In the genomic region with DNA sequence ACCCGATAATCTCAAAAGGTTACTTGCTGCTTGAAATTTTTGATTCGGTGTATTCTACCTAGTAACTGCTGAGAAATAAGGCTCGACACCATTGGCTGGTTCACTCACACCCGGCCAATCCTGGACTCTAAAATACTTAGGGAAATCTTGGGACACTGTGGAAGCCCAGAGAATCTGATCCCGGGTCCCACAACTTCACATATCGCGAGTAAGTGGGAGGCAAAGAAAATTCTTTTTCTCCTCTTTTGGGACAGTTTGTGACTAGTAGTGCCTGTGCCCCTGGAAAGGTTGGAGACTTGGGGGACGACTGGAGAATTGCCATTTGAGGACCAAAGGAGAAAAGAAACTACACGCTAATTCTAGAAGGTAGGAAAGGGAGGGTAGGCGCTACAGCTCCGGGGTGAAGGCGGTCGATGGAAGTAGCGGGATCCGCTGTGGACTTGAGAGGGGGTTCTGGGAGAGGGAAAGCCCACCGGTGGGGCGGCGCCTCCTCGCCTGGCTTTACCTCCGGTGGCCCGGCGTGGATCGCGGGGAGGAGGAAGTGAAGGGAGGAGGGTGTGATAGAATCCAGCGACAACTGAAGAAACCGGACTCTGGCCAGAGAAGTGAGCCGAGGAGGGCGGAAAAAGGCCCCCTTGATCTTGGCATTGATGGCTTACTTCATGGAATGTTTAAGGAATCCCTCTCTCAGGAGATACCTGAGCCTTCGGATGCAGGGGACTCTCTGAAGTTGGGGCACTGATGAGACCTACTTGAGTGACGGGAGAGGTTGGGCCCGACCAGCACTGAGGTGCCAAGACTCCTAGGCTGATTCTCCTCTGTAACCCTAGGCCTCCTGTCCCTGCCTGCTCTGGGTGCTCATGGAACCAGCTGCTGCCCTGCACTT, we compare ENCODE assay signal across 1 cellular context.
TF ChIP-seq lines count a peak whose summit lies in the region.

No MANE protein-coding gene starts in this region.

TF ChIP-seq in HepG2, 621 proteins besides CTCF, POLR2A, EP300 and RAD21 (continued from another document and continues in another):
- TF ChIP-seq, protein P1, sequence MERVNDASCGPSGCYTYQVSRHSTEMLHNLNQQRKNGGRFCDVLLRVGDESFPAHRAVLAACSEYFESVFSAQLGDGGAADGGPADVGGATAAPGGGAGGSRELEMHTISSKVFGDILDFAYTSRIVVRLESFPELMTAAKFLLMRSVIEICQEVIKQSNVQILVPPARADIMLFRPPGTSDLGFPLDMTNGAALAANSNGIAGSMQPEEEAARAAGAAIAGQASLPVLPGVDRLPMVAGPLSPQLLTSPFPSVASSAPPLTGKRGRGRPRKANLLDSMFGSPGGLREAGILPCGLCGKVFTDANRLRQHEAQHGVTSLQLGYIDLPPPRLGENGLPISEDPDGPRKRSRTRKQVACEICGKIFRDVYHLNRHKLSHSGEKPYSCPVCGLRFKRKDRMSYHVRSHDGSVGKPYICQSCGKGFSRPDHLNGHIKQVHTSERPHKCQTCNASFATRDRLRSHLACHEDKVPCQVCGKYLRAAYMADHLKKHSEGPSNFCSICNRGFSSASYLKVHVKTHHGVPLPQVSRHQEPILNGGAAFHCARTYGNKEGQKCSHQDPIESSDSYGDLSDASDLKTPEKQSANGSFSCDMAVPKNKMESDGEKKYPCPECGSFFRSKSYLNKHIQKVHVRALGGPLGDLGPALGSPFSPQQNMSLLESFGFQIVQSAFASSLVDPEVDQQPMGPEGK (CRISPR knock-in tag; IDR thresholded peaks at IDR 0.05), result no peak
- TF ChIP-seq, protein P2, sequence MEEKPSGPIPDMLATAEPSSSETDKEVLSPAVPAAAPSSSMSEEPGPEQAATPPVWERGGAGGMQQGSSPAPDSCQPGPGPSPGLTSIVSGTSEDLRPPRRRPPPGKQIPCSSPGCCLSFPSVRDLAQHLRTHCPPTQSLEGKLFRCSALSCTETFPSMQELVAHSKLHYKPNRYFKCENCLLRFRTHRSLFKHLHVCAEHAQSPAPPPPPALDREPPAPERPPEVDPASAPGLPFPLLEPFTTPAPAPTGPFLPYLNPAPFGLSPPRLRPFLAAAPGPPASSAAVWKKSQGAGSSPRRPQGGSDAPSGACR (CRISPR knock-in tag; IDR thresholded peaks at IDR 0.05), result 0 out of 2 replicates have a peak, but pooled peaks have one; percentile 39
- no peak for TF ChIP-seq TBX3 (IDR thresholded peaks at IDR 0.05; ENCODE audit: borderline replicate concordance)
- TF ChIP-seq NFE2 (CRISPR knock-in tag; IDR thresholded peaks at IDR 0.05), result no peak
- peak; percentile 71; the same call in 1 of the 2 replicates for TF ChIP-seq ZFP41 (CRISPR knock-in tag; IDR thresholded peaks at IDR 0.05; ENCODE audit: borderline replicate concordance)
- no peak for TF ChIP-seq KMT2A (CRISPR knock-in tag; IDR thresholded peaks at IDR 0.05)
- TF ChIP-seq, protein P3, sequence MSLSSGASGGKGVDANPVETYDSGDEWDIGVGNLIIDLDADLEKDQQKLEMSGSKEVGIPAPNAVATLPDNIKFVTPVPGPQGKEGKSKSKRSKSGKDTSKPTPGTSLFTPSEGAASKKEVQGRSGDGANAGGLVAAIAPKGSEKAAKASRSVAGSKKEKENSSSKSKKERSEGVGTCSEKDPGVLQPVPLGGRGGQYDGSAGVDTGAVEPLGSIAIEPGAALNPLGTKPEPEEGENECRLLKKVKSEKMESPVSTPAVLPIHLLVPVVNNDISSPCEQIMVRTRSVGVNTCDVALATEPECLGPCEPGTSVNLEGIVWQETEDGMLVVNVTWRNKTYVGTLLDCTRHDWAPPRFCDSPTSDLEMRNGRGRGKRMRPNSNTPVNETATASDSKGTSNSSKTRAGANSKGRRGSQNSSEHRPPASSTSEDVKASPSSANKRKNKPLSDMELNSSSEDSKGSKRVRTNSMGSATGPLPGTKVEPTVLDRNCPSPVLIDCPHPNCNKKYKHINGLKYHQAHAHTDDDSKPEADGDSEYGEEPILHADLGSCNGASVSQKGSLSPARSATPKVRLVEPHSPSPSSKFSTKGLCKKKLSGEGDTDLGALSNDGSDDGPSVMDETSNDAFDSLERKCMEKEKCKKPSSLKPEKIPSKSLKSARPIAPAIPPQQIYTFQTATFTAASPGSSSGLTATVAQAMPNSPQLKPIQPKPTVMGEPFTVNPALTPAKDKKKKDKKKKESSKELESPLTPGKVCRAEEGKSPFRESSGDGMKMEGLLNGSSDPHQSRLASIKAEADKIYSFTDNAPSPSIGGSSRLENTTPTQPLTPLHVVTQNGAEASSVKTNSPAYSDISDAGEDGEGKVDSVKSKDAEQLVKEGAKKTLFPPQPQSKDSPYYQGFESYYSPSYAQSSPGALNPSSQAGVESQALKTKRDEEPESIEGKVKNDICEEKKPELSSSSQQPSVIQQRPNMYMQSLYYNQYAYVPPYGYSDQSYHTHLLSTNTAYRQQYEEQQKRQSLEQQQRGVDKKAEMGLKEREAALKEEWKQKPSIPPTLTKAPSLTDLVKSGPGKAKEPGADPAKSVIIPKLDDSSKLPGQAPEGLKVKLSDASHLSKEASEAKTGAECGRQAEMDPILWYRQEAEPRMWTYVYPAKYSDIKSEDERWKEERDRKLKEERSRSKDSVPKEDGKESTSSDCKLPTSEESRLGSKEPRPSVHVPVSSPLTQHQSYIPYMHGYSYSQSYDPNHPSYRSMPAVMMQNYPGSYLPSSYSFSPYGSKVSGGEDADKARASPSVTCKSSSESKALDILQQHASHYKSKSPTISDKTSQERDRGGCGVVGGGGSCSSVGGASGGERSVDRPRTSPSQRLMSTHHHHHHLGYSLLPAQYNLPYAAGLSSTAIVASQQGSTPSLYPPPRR (CRISPR knock-in tag; IDR thresholded peaks at IDR 0.05; ENCODE audit: borderline replicate concordance), result no peak
- no peak for TF ChIP-seq CHD4 (IDR thresholded peaks at IDR 0.05; ENCODE audit: borderline replicate concordance, low read length)
- 0 out of 2 replicates have a peak, but pooled peaks have one; percentile 33 for TF ChIP-seq FOXC1 (CRISPR knock-in tag; IDR thresholded peaks at IDR 0.05; ENCODE audit: borderline replicate concordance)
- TF ChIP-seq, protein P4, sequence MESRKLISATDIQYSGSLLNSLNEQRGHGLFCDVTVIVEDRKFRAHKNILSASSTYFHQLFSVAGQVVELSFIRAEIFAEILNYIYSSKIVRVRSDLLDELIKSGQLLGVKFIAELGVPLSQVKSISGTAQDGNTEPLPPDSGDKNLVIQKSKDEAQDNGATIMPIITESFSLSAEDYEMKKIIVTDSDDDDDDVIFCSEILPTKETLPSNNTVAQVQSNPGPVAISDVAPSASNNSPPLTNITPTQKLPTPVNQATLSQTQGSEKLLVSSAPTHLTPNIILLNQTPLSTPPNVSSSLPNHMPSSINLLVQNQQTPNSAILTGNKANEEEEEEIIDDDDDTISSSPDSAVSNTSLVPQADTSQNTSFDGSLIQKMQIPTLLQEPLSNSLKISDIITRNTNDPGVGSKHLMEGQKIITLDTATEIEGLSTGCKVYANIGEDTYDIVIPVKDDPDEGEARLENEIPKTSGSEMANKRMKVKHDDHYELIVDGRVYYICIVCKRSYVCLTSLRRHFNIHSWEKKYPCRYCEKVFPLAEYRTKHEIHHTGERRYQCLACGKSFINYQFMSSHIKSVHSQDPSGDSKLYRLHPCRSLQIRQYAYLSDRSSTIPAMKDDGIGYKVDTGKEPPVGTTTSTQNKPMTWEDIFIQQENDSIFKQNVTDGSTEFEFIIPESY (CRISPR knock-in tag; IDR thresholded peaks at IDR 0.05), result no peak
- TF ChIP-seq, protein P5, sequence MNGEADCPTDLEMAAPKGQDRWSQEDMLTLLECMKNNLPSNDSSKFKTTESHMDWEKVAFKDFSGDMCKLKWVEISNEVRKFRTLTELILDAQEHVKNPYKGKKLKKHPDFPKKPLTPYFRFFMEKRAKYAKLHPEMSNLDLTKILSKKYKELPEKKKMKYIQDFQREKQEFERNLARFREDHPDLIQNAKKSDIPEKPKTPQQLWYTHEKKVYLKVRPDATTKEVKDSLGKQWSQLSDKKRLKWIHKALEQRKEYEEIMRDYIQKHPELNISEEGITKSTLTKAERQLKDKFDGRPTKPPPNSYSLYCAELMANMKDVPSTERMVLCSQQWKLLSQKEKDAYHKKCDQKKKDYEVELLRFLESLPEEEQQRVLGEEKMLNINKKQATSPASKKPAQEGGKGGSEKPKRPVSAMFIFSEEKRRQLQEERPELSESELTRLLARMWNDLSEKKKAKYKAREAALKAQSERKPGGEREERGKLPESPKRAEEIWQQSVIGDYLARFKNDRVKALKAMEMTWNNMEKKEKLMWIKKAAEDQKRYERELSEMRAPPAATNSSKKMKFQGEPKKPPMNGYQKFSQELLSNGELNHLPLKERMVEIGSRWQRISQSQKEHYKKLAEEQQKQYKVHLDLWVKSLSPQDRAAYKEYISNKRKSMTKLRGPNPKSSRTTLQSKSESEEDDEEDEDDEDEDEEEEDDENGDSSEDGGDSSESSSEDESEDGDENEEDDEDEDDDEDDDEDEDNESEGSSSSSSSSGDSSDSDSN (CRISPR knock-in tag; IDR thresholded peaks at IDR 0.05), result peak; percentile 50; the same call in 1 of the 2 replicates
- TF ChIP-seq TCF12 (IDR thresholded peaks at IDR 0.05), result no peak
- TF ChIP-seq TCF12 (CRISPR knock-in tag; IDR thresholded peaks at IDR 0.05), result 0 out of 2 replicates have a peak, but pooled peaks have one; percentile 39
- TF ChIP-seq SUZ12 (IDR thresholded peaks at IDR 0.05; ENCODE audit: low read depth, low read length), result no peak
- TF ChIP-seq POLR2AphosphoS5 (IDR thresholded peaks at IDR 0.05; ENCODE audit: low read depth, low read length), result peak; percentile 72
- TF ChIP-seq PITX1 (CRISPR knock-in tag; IDR thresholded peaks at IDR 0.05), result 0 out of 2 replicates have a peak, but pooled peaks have one; percentile 13
- peak; percentile 26; the same call in 1 of the 2 replicates for TF ChIP-seq ZNF777 (CRISPR knock-in tag; IDR thresholded peaks at IDR 0.05)
- TF ChIP-seq, protein P6, sequence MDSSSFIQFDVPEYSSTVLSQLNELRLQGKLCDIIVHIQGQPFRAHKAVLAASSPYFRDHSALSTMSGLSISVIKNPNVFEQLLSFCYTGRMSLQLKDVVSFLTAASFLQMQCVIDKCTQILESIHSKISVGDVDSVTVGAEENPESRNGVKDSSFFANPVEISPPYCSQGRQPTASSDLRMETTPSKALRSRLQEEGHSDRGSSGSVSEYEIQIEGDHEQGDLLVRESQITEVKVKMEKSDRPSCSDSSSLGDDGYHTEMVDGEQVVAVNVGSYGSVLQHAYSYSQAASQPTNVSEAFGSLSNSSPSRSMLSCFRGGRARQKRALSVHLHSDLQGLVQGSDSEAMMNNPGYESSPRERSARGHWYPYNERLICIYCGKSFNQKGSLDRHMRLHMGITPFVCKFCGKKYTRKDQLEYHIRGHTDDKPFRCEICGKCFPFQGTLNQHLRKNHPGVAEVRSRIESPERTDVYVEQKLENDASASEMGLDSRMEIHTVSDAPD (CRISPR knock-in tag; IDR thresholded peaks at IDR 0.05), result no peak
- peak; percentile 42; the same call in 1 of the 2 replicates for TF ChIP-seq ZNF317 (CRISPR knock-in tag; IDR thresholded peaks at IDR 0.05)
- TF ChIP-seq, protein P7, sequence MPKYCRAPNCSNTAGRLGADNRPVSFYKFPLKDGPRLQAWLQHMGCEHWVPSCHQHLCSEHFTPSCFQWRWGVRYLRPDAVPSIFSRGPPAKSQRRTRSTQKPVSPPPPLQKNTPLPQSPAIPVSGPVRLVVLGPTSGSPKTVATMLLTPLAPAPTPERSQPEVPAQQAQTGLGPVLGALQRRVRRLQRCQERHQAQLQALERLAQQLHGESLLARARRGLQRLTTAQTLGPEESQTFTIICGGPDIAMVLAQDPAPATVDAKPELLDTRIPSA (CRISPR knock-in tag; IDR thresholded peaks at IDR 0.05; ENCODE audit: borderline replicate concordance), result no peak
- TF ChIP-seq ZBTB38 (CRISPR knock-in tag; IDR thresholded peaks at IDR 0.05), result no peak
- TF ChIP-seq THAP11 (CRISPR knock-in tag; IDR thresholded peaks at IDR 0.05), result no peak; the same call in 1 of the 2 replicates
- TF ChIP-seq ZNF232 (CRISPR knock-in tag; IDR thresholded peaks at IDR 0.05; ENCODE audit: borderline replicate concordance), result 0 out of 2 replicates have a peak, but pooled peaks have one; percentile 71
- TF ChIP-seq HNRNPL (IDR thresholded peaks at IDR 0.05; ENCODE audit: low read depth, low read length), result no peak
- peak; percentile 94 for TF ChIP-seq CREM (IDR thresholded peaks at IDR 0.05)
- TF ChIP-seq CREM (CRISPR knock-in tag; IDR thresholded peaks at IDR 0.05), result no peak
- TF ChIP-seq, protein P8, sequence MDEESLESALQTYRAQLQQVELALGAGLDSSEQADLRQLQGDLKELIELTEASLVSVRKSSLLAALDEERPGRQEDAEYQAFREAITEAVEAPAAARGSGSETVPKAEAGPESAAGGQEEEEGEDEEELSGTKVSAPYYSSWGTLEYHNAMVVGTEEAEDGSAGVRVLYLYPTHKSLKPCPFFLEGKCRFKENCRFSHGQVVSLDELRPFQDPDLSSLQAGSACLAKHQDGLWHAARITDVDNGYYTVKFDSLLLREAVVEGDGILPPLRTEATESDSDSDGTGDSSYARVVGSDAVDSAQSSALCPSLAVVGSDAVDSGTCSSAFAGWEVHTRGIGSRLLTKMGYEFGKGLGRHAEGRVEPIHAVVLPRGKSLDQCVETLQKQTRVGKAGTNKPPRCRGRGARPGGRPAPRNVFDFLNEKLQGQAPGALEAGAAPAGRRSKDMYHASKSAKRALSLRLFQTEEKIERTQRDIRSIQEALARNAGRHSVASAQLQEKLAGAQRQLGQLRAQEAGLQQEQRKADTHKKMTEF (CRISPR knock-in tag; IDR thresholded peaks at IDR 0.05), result peak; percentile 61; the same call in 1 of the 2 replicates
- TF ChIP-seq PLRG1 (conservative IDR thresholded peaks at IDR 0.05), result no peak
- no peak; the same call in 1 of the 2 replicates for TF ChIP-seq ZBTB21 (CRISPR knock-in tag; IDR thresholded peaks at IDR 0.05)
- TF ChIP-seq, protein P9, sequence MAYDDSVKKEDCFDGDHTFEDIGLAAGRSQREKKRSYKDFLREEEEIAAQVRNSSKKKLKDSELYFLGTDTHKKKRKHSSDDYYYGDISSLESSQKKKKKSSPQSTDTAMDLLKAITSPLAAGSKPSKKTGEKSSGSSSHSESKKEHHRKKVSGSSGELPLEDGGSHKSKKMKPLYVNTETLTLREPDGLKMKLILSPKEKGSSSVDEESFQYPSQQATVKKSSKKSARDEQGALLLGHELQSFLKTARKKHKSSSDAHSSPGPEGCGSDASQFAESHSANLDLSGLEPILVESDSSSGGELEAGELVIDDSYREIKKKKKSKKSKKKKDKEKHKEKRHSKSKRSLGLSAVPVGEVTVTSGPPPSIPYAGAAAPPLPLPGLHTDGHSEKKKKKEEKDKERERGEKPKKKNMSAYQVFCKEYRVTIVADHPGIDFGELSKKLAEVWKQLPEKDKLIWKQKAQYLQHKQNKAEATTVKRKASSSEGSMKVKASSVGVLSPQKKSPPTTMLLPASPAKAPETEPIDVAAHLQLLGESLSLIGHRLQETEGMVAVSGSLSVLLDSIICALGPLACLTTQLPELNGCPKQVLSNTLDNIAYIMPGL (CRISPR knock-in tag; IDR thresholded peaks at IDR 0.05; ENCODE audit: borderline replicate concordance in 1 of 2, low read depth in 1 of 2), result peak in 1 of 2 experiments; percentile 71; a peak in 3 of 4 replicates
- TF ChIP-seq ZNF672 (CRISPR knock-in tag; IDR thresholded peaks at IDR 0.05), result no peak
- no peak for TF ChIP-seq ELF3 (CRISPR knock-in tag; IDR thresholded peaks at IDR 0.05)
- TF ChIP-seq ZNF44 (CRISPR knock-in tag; IDR thresholded peaks at IDR 0.05), result no peak
- TF ChIP-seq HNRNPUL1 (IDR thresholded peaks at IDR 0.05; ENCODE audit: low read depth, low read length), result no peak
- no peak for TF ChIP-seq GABPA (IDR thresholded peaks at IDR 0.05; ENCODE audit: low read depth, low read length)
- no peak for TF ChIP-seq GABPA (CRISPR knock-in tag; IDR thresholded peaks at IDR 0.05; ENCODE audit: low read depth)
- TF ChIP-seq STAT5B (CRISPR knock-in tag; IDR thresholded peaks at IDR 0.05), result no peak
- TF ChIP-seq CREB1 (IDR thresholded peaks at IDR 0.05), result peak; percentile 86
- peak; percentile 91 for TF ChIP-seq CREB1 (CRISPR knock-in tag; IDR thresholded peaks at IDR 0.05)
- peak; percentile 46; the same call in 1 of the 2 replicates for TF ChIP-seq MEIS1 (CRISPR knock-in tag; IDR thresholded peaks at IDR 0.05; ENCODE audit: borderline replicate concordance)
